27 cellular contexts compared by ENCODE assay signal in the genomic region with DNA sequence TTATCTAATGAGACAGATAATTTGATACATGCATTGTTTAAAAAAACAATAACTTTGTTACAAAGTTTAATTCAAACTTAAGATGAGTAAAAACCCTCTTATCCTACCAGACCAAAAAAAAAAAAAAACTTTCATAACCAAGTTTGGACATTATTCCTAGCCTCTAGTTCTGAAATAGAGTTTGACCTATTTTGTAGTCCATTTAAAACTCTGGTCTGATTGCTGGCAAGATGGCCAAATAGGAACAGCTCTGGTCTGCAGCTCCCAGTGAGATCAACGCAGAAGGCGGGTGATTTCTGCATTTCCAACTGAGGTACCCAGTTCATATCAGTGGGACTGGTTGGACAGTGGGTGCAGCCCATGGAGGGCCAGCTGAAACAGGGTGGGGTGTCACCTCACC.
"Had no signal": no experiment of that assay in that cellular context is flagged by ENCODE, and none has a peak within 500 bp of the region (broad histone marks: within the 10 kb centered on the region; RNA-seq: fewer than 3 reads in every experiment).

No MANE protein-coding gene starts in this region.

- H3K4me1 Mint-ChIP-seq: naive thymus-derived CD4-positive, alpha-beta T cell; natural killer cell; nephron; neural progenitor cell; stimulated activated effector memory CD8-positive, alpha-beta T cell treated with anti-CD3 and anti-CD28 coated beads, Interleukin-12 subunit alpha, Interleukin-12 subunit beta, amount 100 ng/mL, for 72 hours; stimulated activated naive B cell treated with anti-CD40 and anti-IgM and Interleukin-4, amounts not matched to agents 10 μg/mL and 1 μg/mL and 100 μg/mL, for 72 hours had no signal

- H3K9me3 Mint-ChIP-seq: stimulated activated naive CD8-positive, alpha-beta T cell treated with anti-CD3 and anti-CD28 coated beads, Interleukin-15, Interleukin-2, amounts not matched to agents 100 ng/mL and 50 ng/mL, for 24 hours had no signal

- H3K4me1 ChIP-seq: neural progenitor cell, parathyroid adenoma, psoas muscle, right lobe of liver, sigmoid colon, stomach, tibial nerve, upper lobe of left lung, vagina had no signal

- H3K36me3 Mint-ChIP-seq: naive thymus-derived CD4-positive, alpha-beta T cell; natural killer cell; neural progenitor cell; stimulated activated effector memory CD8-positive, alpha-beta T cell treated with anti-CD3 and anti-CD28 coated beads, Interleukin-12 subunit alpha, Interleukin-12 subunit beta, amount 100 ng/mL, for 72 hours had no signal

- H3K4me3 Mint-ChIP-seq: naive thymus-derived CD4-positive, alpha-beta T cell; natural killer cell; nephron; neural progenitor cell; stimulated activated effector memory CD8-positive, alpha-beta T cell treated with anti-CD3 and anti-CD28 coated beads, Interleukin-12 subunit alpha, Interleukin-12 subunit beta, amount 100 ng/mL, for 72 hours; stimulated activated naive B cell treated with anti-CD40 and anti-IgM and Interleukin-4, amounts not matched to agents 10 μg/mL and 1 μg/mL and 100 μg/mL, for 72 hours; stimulated activated naive CD8-positive, alpha-beta T cell treated with anti-CD3 and anti-CD28 coated beads, Interleukin-15, Interleukin-2, amounts not matched to agents 100 ng/mL and 50 ng/mL, for 24 hours had no signal

- H3K9ac ChIP-seq: neural progenitor cell, parathyroid adenoma had no signal

- ATAC-seq: naive thymus-derived CD4-positive, alpha-beta T cell; natural killer cell; psoas muscle; right cardiac atrium; right lobe of liver; stimulated activated effector memory CD8-positive, alpha-beta T cell treated with anti-CD3 and anti-CD28 coated beads, Interleukin-12 subunit alpha, Interleukin-12 subunit beta, amount 100 ng/mL, for 72 hours; stimulated activated naive B cell treated with anti-CD40 and anti-IgM and Interleukin-4, amounts not matched to agents 10 μg/mL and 1 μg/mL and 100 μg/mL, for 72 hours had no signal

- H3K27ac Mint-ChIP-seq: naive thymus-derived CD4-positive, alpha-beta T cell; natural killer cell; nephron; neural progenitor cell; progenitor cell of endocrine pancreas; stimulated activated effector memory CD8-positive, alpha-beta T cell treated with anti-CD3 and anti-CD28 coated beads, Interleukin-12 subunit alpha, Interleukin-12 subunit beta, amount 100 ng/mL, for 72 hours; stimulated activated naive B cell treated with anti-CD40 and anti-IgM and Interleukin-4, amounts not matched to agents 10 μg/mL and 1 μg/mL and 100 μg/mL, for 72 hours; stimulated activated naive CD8-positive, alpha-beta T cell treated with anti-CD3 and anti-CD28 coated beads, Interleukin-15, Interleukin-2, amounts not matched to agents 100 ng/mL and 50 ng/mL, for 24 hours had no signal

- H3K4me2 ChIP-seq: neural progenitor cell had no signal

- FAIRE-seq: small intestine, urothelium cell line had no signal

- DNase-seq: naive thymus-derived CD4-positive, alpha-beta T cell; natural killer cell; occipital lobe; psoas muscle; right cardiac atrium; right lobe of liver; sigmoid colon; small intestine; stimulated activated CD4-positive, alpha-beta T cell treated with anti-CD3 and anti-CD28 coated beads, Interleukin-15, amount 100 ng/mL, for 24 hours; stimulated activated CD4-positive, alpha-beta T cell treated with anti-CD3 and anti-CD28 coated beads, Interleukin-2, amount 100 ng/mL, for 24 hours; stimulated activated CD4-positive, alpha-beta T cell treated with anti-CD3 and anti-CD28 coated beads, Interleukin-2, amount 100 ng/mL, for 48 hours; stimulated activated CD4-positive, alpha-beta T cell treated with anti-CD3 and anti-CD28 coated beads, Interleukin-4, amount 100 ng/mL, for 24 hours; stimulated activated naive B cell treated with anti-CD40 and anti-IgM and Interleukin-4, amounts not matched to agents 10 μg/mL and 1 μg/mL and 100 μg/mL, for 72 hours; stimulated activated naive CD4-positive, alpha-beta T cell treated with Interleukin-2 at 50 U/mL for 16 hours; stomach; trophoblast cell; upper lobe of left lung had no signal

- H3K27me3 ChIP-seq: neural progenitor cell, ovary, right lobe of liver, sigmoid colon, stomach, tibial nerve, upper lobe of left lung, vagina had no signal

- H3K36me3 ChIP-seq: neural progenitor cell, ovary, right lobe of liver, sigmoid colon, stomach, tibial nerve, upper lobe of left lung, vagina had no signal

- H3K9me3 ChIP-seq: ovary, psoas muscle, right lobe of liver, sigmoid colon, stomach, vagina had no signal

- H3K4me3 ChIP-seq: neural progenitor cell, ovary, psoas muscle, right lobe of liver, sigmoid colon, stomach, tibial nerve, upper lobe of left lung, vagina had no signal

- H3K27ac ChIP-seq: neural progenitor cell, ovary, parathyroid adenoma, psoas muscle, right lobe of liver, sigmoid colon, stomach, tibial nerve, upper lobe of left lung, vagina had no signal

- H2AFZ ChIP-seq: neural progenitor cell, parathyroid adenoma had no signal

- H3K79me2 ChIP-seq: parathyroid adenoma had no signal

- H3K27me3 Mint-ChIP-seq: progenitor cell of endocrine pancreas; stimulated activated naive B cell treated with anti-CD40 and anti-IgM and Interleukin-4, amounts not matched to agents 10 μg/mL and 1 μg/mL and 100 μg/mL, for 72 hours had no signal
